10 cellular contexts compared by ENCODE assay signal in the genomic region with DNA sequence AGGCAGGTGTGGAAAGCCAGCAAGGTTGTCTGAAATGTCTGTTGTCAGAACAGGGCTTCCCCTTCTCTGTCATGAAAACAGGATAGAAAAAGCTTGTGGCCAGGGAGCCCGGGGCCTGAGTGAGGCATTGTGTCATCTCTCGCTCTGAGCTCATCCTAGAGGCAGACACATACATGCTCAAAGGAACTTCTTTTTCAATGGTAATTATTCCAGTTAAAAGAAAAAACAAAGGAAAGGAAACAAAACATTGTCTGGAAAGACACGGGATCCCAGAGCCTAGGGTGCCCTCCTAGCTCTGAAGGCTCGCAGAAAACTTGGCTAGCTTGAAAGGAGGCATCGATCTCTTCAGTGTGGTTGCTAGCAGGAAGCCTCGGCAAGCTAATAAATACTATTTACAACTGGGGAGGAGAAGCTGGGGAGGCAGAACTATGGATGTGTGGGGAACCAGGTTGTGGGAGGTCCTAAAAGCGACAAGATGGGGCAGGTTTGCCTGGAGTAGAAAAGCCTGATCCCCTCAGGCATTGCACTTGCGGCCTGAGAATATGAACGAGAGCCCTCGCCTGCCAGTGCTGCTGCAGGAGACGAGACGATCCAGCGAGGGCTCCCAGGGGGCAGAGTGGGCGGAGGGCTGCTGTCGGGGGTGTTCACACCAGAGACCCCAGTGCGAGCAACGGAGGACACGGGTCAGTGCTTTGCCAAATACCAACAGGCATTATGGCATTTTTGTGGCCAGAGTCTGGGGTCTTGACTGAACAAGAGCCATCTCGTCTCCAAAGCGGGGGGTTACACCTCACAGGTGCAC. TPM values are rescaled to one million over a fixed set of nuclear protein-coding genes. Genes with fewer than 3 reads are reported as not detected.
DNase-seq lines count a peak whose midpoint lies in the region; ATAC-seq and TF ChIP-seq lines count a peak whose summit lies in the region.
"Had no signal": no experiment of that assay in that cellular context is flagged by ENCODE, and none has a peak within 500 bp of the region (broad histone marks: within the 10 kb centered on the region; RNA-seq: fewer than 3 reads in every experiment).

No MANE protein-coding gene starts in this region.

- peak overlapping the region in 1 of 5 donors; percentile 38 for H3K9ac ChIP-seq in subcutaneous abdominal adipose tissue (ENCODE audit: low read length in 5 of 5)
- H3K9ac ChIP-seq: KMS-11 had no signal

- H3K4me3 ChIP-seq in iPS DF 6.9 (ENCODE audit: low read length) (no peak overlapping the region), subcutaneous abdominal adipose tissue (ENCODE audit: low read depth in 1 of 5, low read length in 5 of 5) (no peak overlapping the region)
- H3K4me3 ChIP-seq: SJSA1 had no signal

- no peak overlapping the region for H3K4me3 Mint-ChIP-seq in activated CD8-positive, alpha-beta T cell treated with anti-CD3 and anti-CD28 coated beads for 36 hours
- H3K4me3 Mint-ChIP-seq in activated CD8-positive, alpha-beta T cell treated with anti-CD3 and anti-CD28 coated beads, Interleukin-2, amount 10 ng/mL, durations not matched to agents 7 days and 5 days, result no peak overlapping the region
- no peak overlapping the region for H3K4me3 Mint-ChIP-seq in activated T-helper 1 cell treated with anti-CD3 and anti-CD28 coated beads, Interleukin-12 subunit alpha, Interleukin-12 subunit beta, Interleukin-2, Interleukin-4 antibody, amounts not matched to agents 30 ng/mL and 10 ng/mL and 1 ng/mL, durations not matched to agents 14 hours and 24 hours and 36 hours

- H3K9me3 ChIP-seq in iPS DF 6.9 (ENCODE audit: control insufficient read depth, insufficient read depth, low read length) (no peaks in the 10 kb centered on the region), subcutaneous abdominal adipose tissue (ENCODE audit: control insufficient read depth in 5 of 5, low read length in 5 of 5) (peaks cover 0 to 11% (median 9%) of the 10 kb centered on the region in 5 donors)
- H3K9me3 ChIP-seq: SJSA1 had no signal

- peaks cover 8% of the 10 kb centered on the region for H3K4me1 ChIP-seq in iPS DF 6.9 (ENCODE audit: control insufficient read depth, insufficient read depth, low read length)
- H3K4me1 ChIP-seq in subcutaneous abdominal adipose tissue (ENCODE audit: control insufficient read depth in 5 of 5, insufficient read depth in 5 of 5, low read length in 5 of 5), result peaks cover 3 to 54% (median 47%) of the 10 kb centered on the region in 5 donors

- peaks cover 5% of the 10 kb centered on the region; the same call in 1 of the 2 replicates for H3K36me3 ChIP-seq in iPS DF 6.9 (ENCODE audit: control insufficient read depth, insufficient read depth, low read length)
- H3K36me3 ChIP-seq in subcutaneous abdominal adipose tissue (ENCODE audit: control insufficient read depth in 5 of 5, insufficient read depth in 5 of 5, low read length in 5 of 5), result peaks cover 16 to 79% (median 62%) of the 10 kb centered on the region in 5 donors

- CTCF ChIA-PET in activated CD8-positive, alpha-beta T cell treated with anti-CD3 and anti-CD28 coated beads for 36 hours (lab: Charles Lee), result interaction anchor here (2.0 kb wide), 1 partner anchor 24 kb away, joined by 6 read pairs; no protein-coding TSS in a partner anchor
- CTCF ChIA-PET in activated CD8-positive, alpha-beta T cell treated with anti-CD3 and anti-CD28 coated beads, Interleukin-2, amount 10 ng/mL, durations not matched to agents 7 days and 5 days (lab: Charles Lee), result interaction anchor here (1.2 kb wide), 1 partner anchor 25 kb away, joined by 4 read pairs; no protein-coding TSS in a partner anchor

- peak; percentile 55 for ATAC-seq in activated CD8-positive, alpha-beta T cell treated with anti-CD3 and anti-CD28 coated beads for 36 hours
- no peak for ATAC-seq in activated CD8-positive, alpha-beta T cell treated with anti-CD3 and anti-CD28 coated beads, Interleukin-2, amount 10 ng/mL, durations not matched to agents 7 days and 5 days

- POLR2A ChIA-PET in activated CD8-positive, alpha-beta T cell treated with anti-CD3 and anti-CD28 coated beads for 36 hours (lab: Charles Lee), result no interaction called here
- POLR2A ChIA-PET in activated CD8-positive, alpha-beta T cell treated with anti-CD3 and anti-CD28 coated beads, Interleukin-2, amount 10 ng/mL, durations not matched to agents 7 days and 5 days (lab: Charles Lee), result interaction anchor here (0.7 kb wide), 1 partner anchor 17 kb away, joined by 3 read pairs; no protein-coding TSS in a partner anchor

- peak; percentile 41 for DNase-seq in activated CD8-positive, alpha-beta T cell treated with anti-CD3 and anti-CD28 coated beads for 36 hours
- DNase-seq in activated CD8-positive, alpha-beta T cell treated with anti-CD3 and anti-CD28 coated beads, Interleukin-2, amount 10 ng/mL, durations not matched to agents 7 days and 5 days, result no peak
- DNase-seq in activated T-helper 1 cell treated with anti-CD3 and anti-CD28 coated beads, Interleukin-12 subunit alpha, Interleukin-12 subunit beta, Interleukin-2, Interleukin-4 antibody, amounts not matched to agents 30 ng/mL and 10 ng/mL and 1 ng/mL, durations not matched to agents 14 hours and 24 hours and 36 hours (ENCODE audit: low spot score), result no peak
- DNase-seq in iPS DF 6.9 (ENCODE audit: low read depth, low spot score) (peak; percentile 20), UCSD-AML1 (lab: John Stamatoyannopoulos, UW; ENCODE audit: unreplicated experiment) (no peak), globus pallidus (ENCODE audit: low spot score) (no peak), GF-D8 (lab: John Stamatoyannopoulos, UW) (no peak)

- no peak for TF ChIP-seq CTCF in activated CD8-positive, alpha-beta T cell treated with anti-CD3 and anti-CD28 coated beads for 36 hours (IDR thresholded peaks at IDR 0.05)

- H3K4me1 Mint-ChIP-seq in activated CD8-positive, alpha-beta T cell treated with anti-CD3 and anti-CD28 coated beads for 36 hours (ENCODE audit: low read depth), result peaks cover 8% of the 10 kb centered on the region
- peaks cover 4% of the 10 kb centered on the region for H3K4me1 Mint-ChIP-seq in activated CD8-positive, alpha-beta T cell treated with anti-CD3 and anti-CD28 coated beads, Interleukin-2, amount 10 ng/mL, durations not matched to agents 7 days and 5 days (ENCODE audit: low read depth)
- H3K4me1 Mint-ChIP-seq in activated T-helper 1 cell treated with anti-CD3 and anti-CD28 coated beads, Interleukin-12 subunit alpha, Interleukin-12 subunit beta, Interleukin-2, Interleukin-4 antibody, amounts not matched to agents 30 ng/mL and 10 ng/mL and 1 ng/mL, durations not matched to agents 14 hours and 24 hours and 36 hours (ENCODE audit: low read depth), result peaks cover 32% of the 10 kb centered on the region

- H3K27ac ChIP-seq in iPS DF 6.9 (ENCODE audit: low read length) (peak overlapping the region; percentile 44), subcutaneous abdominal adipose tissue (ENCODE audit: low read depth, low read length) (peak overlapping the region; percentile 91)
- H3K27ac ChIP-seq: KMS-11, SJSA1 had no signal

- no peaks in the 10 kb centered on the region for H3K9me3 Mint-ChIP-seq in activated CD8-positive, alpha-beta T cell treated with anti-CD3 and anti-CD28 coated beads for 36 hours
- H3K9me3 Mint-ChIP-seq in activated CD8-positive, alpha-beta T cell treated with anti-CD3 and anti-CD28 coated beads, Interleukin-2, amount 10 ng/mL, durations not matched to agents 7 days and 5 days (ENCODE audit: insufficient read depth), result no peaks in the 10 kb centered on the region
- no peaks in the 10 kb centered on the region for H3K9me3 Mint-ChIP-seq in activated T-helper 1 cell treated with anti-CD3 and anti-CD28 coated beads, Interleukin-12 subunit alpha, Interleukin-12 subunit beta, Interleukin-2, Interleukin-4 antibody, amounts not matched to agents 30 ng/mL and 10 ng/mL and 1 ng/mL, durations not matched to agents 14 hours and 24 hours and 36 hours

- peaks cover 51% of the 10 kb centered on the region for H3K36me3 Mint-ChIP-seq in activated CD8-positive, alpha-beta T cell treated with anti-CD3 and anti-CD28 coated beads for 36 hours (ENCODE audit: low read depth)
- H3K36me3 Mint-ChIP-seq in activated CD8-positive, alpha-beta T cell treated with anti-CD3 and anti-CD28 coated beads, Interleukin-2, amount 10 ng/mL, durations not matched to agents 7 days and 5 days (ENCODE audit: low read depth), result peaks cover 34% of the 10 kb centered on the region
- H3K36me3 Mint-ChIP-seq in activated T-helper 1 cell treated with anti-CD3 and anti-CD28 coated beads, Interleukin-12 subunit alpha, Interleukin-12 subunit beta, Interleukin-2, Interleukin-4 antibody, amounts not matched to agents 30 ng/mL and 10 ng/mL and 1 ng/mL, durations not matched to agents 14 hours and 24 hours and 36 hours (ENCODE audit: low read depth), result peaks cover 53% of the 10 kb centered on the region

- no peaks in the 10 kb centered on the region for H3K27me3 Mint-ChIP-seq in activated CD8-positive, alpha-beta T cell treated with anti-CD3 and anti-CD28 coated beads for 36 hours
- no peaks in the 10 kb centered on the region for H3K27me3 Mint-ChIP-seq in activated CD8-positive, alpha-beta T cell treated with anti-CD3 and anti-CD28 coated beads, Interleukin-2, amount 10 ng/mL, durations not matched to agents 7 days and 5 days (ENCODE audit: low read depth)
- no peaks in the 10 kb centered on the region for H3K27me3 Mint-ChIP-seq in activated T-helper 1 cell treated with anti-CD3 and anti-CD28 coated beads, Interleukin-12 subunit alpha, Interleukin-12 subunit beta, Interleukin-2, Interleukin-4 antibody, amounts not matched to agents 30 ng/mL and 10 ng/mL and 1 ng/mL, durations not matched to agents 14 hours and 24 hours and 36 hours (ENCODE audit: insufficient read depth)

- intact Hi-C loops in activated CD8-positive, alpha-beta T cell treated with anti-CD3 and anti-CD28 coated beads for 36 hours (cut with micrococcal nuclease), result no loop called here
- intact Hi-C loops in activated T-helper 1 cell treated with anti-CD3 and anti-CD28 coated beads, Interleukin-12 subunit alpha, Interleukin-12 subunit beta, Interleukin-2, Interleukin-4 antibody, amounts not matched to agents 30 ng/mL and 10 ng/mL and 1 ng/mL, durations not matched to agents 14 hours and 24 hours and 36 hours (cut with micrococcal nuclease), result loop anchor here (5.0 kb wide), 1 partner anchor 107 kb away; no protein-coding TSS in a partner anchor

- no peaks in the 10 kb centered on the region for H3K27me3 ChIP-seq in iPS DF 6.9 (ENCODE audit: control insufficient read depth, insufficient read depth, low read length)
- no peaks in the 10 kb centered on the region for H3K27me3 ChIP-seq in subcutaneous abdominal adipose tissue (ENCODE audit: control insufficient read depth in 5 of 5, insufficient read depth in 4 of 5, low read length in 5 of 5)
- H3K27me3 ChIP-seq: SJSA1 had no signal

- no CpG with 5 or more reads among the region's 20 CpGs for WGBS in iPS DF 6.9 (ENCODE audit: insufficient coverage, insufficient read length)

- peak overlapping the region; percentile 80 for H3K27ac Mint-ChIP-seq in activated CD8-positive, alpha-beta T cell treated with anti-CD3 and anti-CD28 coated beads for 36 hours
- no peak overlapping the region for H3K27ac Mint-ChIP-seq in activated CD8-positive, alpha-beta T cell treated with anti-CD3 and anti-CD28 coated beads, Interleukin-2, amount 10 ng/mL, durations not matched to agents 7 days and 5 days
- peak overlapping the region; percentile 75 for H3K27ac Mint-ChIP-seq in activated T-helper 1 cell treated with anti-CD3 and anti-CD28 coated beads, Interleukin-12 subunit alpha, Interleukin-12 subunit beta, Interleukin-2, Interleukin-4 antibody, amounts not matched to agents 30 ng/mL and 10 ng/mL and 1 ng/mL, durations not matched to agents 14 hours and 24 hours and 36 hours

RNA-seq across cellular contexts. Expression of a gene that starts 32.8 kb away (rescaled TPM):
- under 1 TPM; 0.38 to 0.65 TPM for total RNA-seq in activated CD8-positive, alpha-beta T cell treated with anti-CD3 and anti-CD28 coated beads for 36 hours
- total RNA-seq in activated CD8-positive, alpha-beta T cell treated with anti-CD3 and anti-CD28 coated beads, Interleukin-2, amount 10 ng/mL, durations not matched to agents 7 days and 5 days, result not detected
- total RNA-seq in activated T-helper 1 cell treated with anti-CD3 and anti-CD28 coated beads, Interleukin-12 subunit alpha, Interleukin-12 subunit beta, Interleukin-2, Interleukin-4 antibody, amounts not matched to agents 30 ng/mL and 10 ng/mL and 1 ng/mL, durations not matched to agents 14 hours and 24 hours and 36 hours, result 27.3 and 30.2 TPM in 2 replicates

Comparison
In these comparisons a context has a peak if more than half of its experiments do, and no peak if none do; other contexts are left out.
1. DNase-seq: peak in activated CD8-positive, alpha-beta T cell treated with anti-CD3 and anti-CD28 coated beads for 36 hours (single experiment) and iPS DF 6.9 (single experiment); none in activated CD8-positive, alpha-beta T cell treated with anti-CD3 and anti-CD28 coated beads, Interleukin-2, amount 10 ng/mL, durations not matched to agents 7 days and 5 days (single experiment), activated T-helper 1 cell treated with anti-CD3 and anti-CD28 coated beads, Interleukin-12 subunit alpha, Interleukin-12 subunit beta, Interleukin-2, Interleukin-4 antibody, amounts not matched to agents 30 ng/mL and 10 ng/mL and 1 ng/mL, durations not matched to agents 14 hours and 24 hours and 36 hours (single experiment), UCSD-AML1 (single experiment), globus pallidus (single experiment) and GF-D8 (single experiment).
2. RNA of a gene that starts 32.8 kb away (total RNA-seq): 27.3 to 30.2 TPM in activated T-helper 1 cell treated with anti-CD3 and anti-CD28 coated beads, Interleukin-12 subunit alpha, Interleukin-12 subunit beta, Interleukin-2, Interleukin-4 antibody, amounts not matched to agents 30 ng/mL and 10 ng/mL and 1 ng/mL, durations not matched to agents 14 hours and 24 hours and 36 hours; 0.38 to 0.65 TPM in activated CD8-positive, alpha-beta T cell treated with anti-CD3 and anti-CD28 coated beads for 36 hours and not detected in activated CD8-positive, alpha-beta T cell treated with anti-CD3 and anti-CD28 coated beads, Interleukin-2, amount 10 ng/mL, durations not matched to agents 7 days and 5 days; every median in the first group is over 10 times any median in the second.